ENCODE assay signal across 8 cellular contexts in the genomic region with DNA sequence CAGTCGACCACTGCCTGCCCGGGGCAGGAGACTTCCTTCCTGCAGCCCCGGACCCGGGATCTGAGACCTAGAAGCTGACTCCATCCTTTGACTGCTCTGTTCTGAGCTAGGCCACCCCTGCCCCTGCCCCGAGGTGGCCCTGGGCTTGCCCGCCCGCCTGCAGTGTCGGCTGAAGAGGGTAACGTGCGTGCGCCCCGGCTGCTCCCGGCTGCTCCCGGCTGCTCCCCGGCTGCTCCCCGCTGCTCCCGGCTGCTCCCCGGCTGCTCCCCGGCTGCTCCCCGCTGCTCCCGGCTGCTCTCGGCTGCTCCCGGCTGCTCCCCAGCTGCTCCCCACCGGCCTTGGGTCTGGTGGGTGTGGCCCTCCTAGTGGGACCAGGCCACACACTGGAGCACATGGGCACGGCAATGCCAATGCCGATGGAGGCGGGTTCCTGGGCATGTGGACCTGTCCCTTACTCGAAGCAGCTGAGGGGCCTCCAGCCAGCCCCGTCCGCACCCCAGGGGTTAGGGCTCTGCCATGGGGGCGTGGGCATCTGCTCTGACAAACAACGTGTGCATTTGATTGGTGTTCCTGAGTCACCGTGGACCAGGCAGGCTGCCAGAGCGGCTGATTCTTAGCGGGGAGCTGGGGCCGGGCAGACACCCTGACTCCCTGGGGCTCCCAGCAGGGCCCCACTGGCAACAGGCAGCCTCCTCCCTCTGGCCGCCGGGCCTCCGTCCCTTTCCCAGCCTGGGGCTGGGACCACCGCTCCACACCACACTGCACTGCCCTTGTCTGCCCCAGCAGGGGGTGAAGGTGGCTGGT.
DNase-seq lines count a peak whose midpoint lies in the region; ATAC-seq and TF ChIP-seq lines count a peak whose summit lies in the region.

No MANE protein-coding gene starts in this region.

- peak; percentile 33 for DNase-seq in DMS153 (lab: John Stamatoyannopoulos, UW)
- peak; percentile 19 for DNase-seq in NCI-H1092 (lab: John Stamatoyannopoulos, UW)
- peak; percentile 73 for DNase-seq in brain microvascular endothelial cell
- DNase-seq in non-pigmented ciliary epithelial cell (ENCODE audit: low read depth), result peak; percentile 13
- DNase-seq in activated naive CD4-positive, alpha-beta T cell treated with anti-CD3 and anti-CD28 coated beads, Interleukin-2, amount 50 U/mL, for 16 hours, result no peak

- no peak overlapping the region for H3K27ac ChIP-seq in brain microvascular endothelial cell

- no peak overlapping the region for H3K4me3 ChIP-seq in brain microvascular endothelial cell (ENCODE audit: low read depth, low read length)

- in situ Hi-C loops in brain microvascular endothelial cell (cut with HindIII; ENCODE audit: low pct_ligation_motif_present, low sequenced_read_pairs), result no loop called here

- no peak for ATAC-seq in HG03159 (IDR thresholded peaks at IDR 0.05; ENCODE audit: unreplicated experiment)
- no peak for ATAC-seq in GM19463 (IDR thresholded peaks at IDR 0.05; ENCODE audit: unreplicated experiment)
- ATAC-seq in GM21528 (IDR thresholded peaks at IDR 0.05; ENCODE audit: low FRiP score, unreplicated experiment), result no peak

- no peaks in the 10 kb centered on the region for H3K36me3 ChIP-seq in brain microvascular endothelial cell (replicated peaks)

- no peaks in the 10 kb centered on the region for H3K27me3 ChIP-seq in brain microvascular endothelial cell (replicated peaks)

- no peak for TF ChIP-seq CTCF in brain microvascular endothelial cell (IDR thresholded peaks at IDR 0.05; ENCODE audit: low read depth, low read length, missing control alignments)
